9 cellular contexts compared by ENCODE assay signal in the genomic region with DNA sequence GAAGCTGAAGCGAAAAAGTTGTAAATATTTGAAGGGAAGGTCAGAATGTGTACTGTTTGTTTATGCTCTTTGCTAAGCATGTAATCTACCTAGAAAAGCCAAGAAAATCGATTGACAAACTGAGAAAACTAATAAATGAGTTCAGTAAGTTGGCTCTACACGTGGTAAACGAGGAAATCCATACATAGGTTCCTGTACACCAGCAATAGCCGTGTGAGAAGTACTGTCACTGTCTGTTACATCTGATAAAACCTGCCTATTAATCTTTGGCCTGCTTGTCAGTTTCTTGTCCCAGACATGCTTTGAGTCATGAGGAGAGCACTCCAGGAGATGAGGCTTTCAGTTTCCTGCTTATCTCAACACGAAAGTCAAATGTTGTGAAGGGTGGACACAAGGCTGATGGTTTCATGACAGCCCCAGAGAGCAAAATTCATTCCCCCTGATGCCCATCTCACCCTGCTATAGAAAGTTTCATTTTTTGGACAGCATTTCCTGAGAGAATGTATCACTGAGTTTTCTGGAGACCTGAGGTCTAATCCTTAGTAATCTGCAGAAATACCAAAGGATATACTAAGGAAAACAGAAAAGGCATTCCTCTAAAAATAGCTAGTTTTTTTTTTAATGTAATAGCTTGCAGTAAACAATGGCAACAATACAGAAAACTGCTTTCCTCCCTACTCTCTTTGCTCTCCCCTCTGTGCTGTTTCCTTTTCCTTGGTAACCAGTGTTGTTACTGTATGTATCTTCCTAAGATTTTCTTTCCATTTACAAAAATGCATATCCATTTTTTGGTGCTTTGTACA. TPM values are rescaled to one million over a fixed set of nuclear protein-coding genes. Genes with fewer than 3 reads are reported as not detected.
A peak's percentile ranks its signal among the peaks of the same experiment; 100 is the strongest.
DNase-seq lines count a peak whose midpoint lies in the region; ATAC-seq lines count a peak whose summit lies in the region.
"Had no signal": no experiment of that assay in that cellular context is flagged by ENCODE, and none has a peak within 500 bp of the region (broad histone marks: within the 10 kb centered on the region; RNA-seq: fewer than 3 reads in every experiment).

No MANE protein-coding gene starts in this region.

- DNase-seq in EL (peak; percentile 45), M059J (ENCODE audit: low read depth) (peak; percentile 65), glomerular visceral epithelial cell (ENCODE audit: extremely low spot score) (peak; percentile 38), NK-92 (lab: John Stamatoyannopoulos, UW; ENCODE audit: unreplicated experiment) (no peak), DMS153 treated with DMSO at 0.1 percent for 48 hours (lab: John Stamatoyannopoulos, UW; ENCODE audit: unreplicated experiment) (no peak), NCI-H1105 treated with DMSO at 0.1 percent for 48 hours (lab: John Stamatoyannopoulos, UW) (no peak)
- DNase-seq: NCI-H526 had no signal

- ATAC-seq in GM21786 (IDR thresholded peaks at IDR 0.05; ENCODE audit: unreplicated experiment) (peak; percentile 77), HG02678 (IDR thresholded peaks at IDR 0.05; ENCODE audit: unreplicated experiment) (no peak)

RNA-seq across cellular contexts. Expression of a gene that starts 18.8 kb away (rescaled TPM):
- 22.4 and 29.1 TPM in 2 replicates for total RNA-seq in M059J (2014; rRNA removed; shearing (Covaris generic))

Comparison
In these comparisons a context has a peak if more than half of its experiments do, and no peak if none do; other contexts are left out.
1. DNase-seq: peak in EL (single experiment), M059J (single experiment) and glomerular visceral epithelial cell (single experiment); none in NK-92 (single experiment), DMS153 treated with DMSO at 0.1 percent for 48 hours (single experiment) and NCI-H1105 treated with DMSO at 0.1 percent for 48 hours (single experiment).